Comparison of ENCODE assay signal across 8 cellular contexts in genomic region chr11:5004429-5005274, GRCh38. TPM values are rescaled to one million over a fixed set of nuclear protein-coding genes. Genes with fewer than 3 reads are reported as not detected.
DNase-seq lines count a peak whose midpoint lies in the region; FAIRE-seq and TF ChIP-seq lines count a peak whose summit lies in the region.

No MANE protein-coding gene starts in this region.

- H3K27ac Mint-ChIP-seq in activated CD4-positive, alpha-beta memory T cell treated with anti-CD3 and anti-CD28 coated beads, Interleukin-2, amount 10 ng/mL, durations not matched to agents 7 days and 5 days, result no peak overlapping the region

- no peak overlapping the region for H3K4me3 ChIP-seq in BE2C (ENCODE audit: low read depth, low read length)
- no peak overlapping the region for H3K4me3 ChIP-seq in right atrium auricular region
- H3K4me3 ChIP-seq in small intestine (ENCODE audit: low read depth in 1 of 2, low read length in 2 of 2), result no peak overlapping the region

- H3K27me3 Mint-ChIP-seq in activated CD4-positive, alpha-beta memory T cell treated with anti-CD3 and anti-CD28 coated beads, Interleukin-2, amount 10 ng/mL, durations not matched to agents 7 days and 5 days, result no peaks in the 10 kb centered on the region

- CTCF ChIA-PET in activated CD4-positive, alpha-beta memory T cell treated with anti-CD3 and anti-CD28 coated beads, Interleukin-2, amount 10 ng/mL, durations not matched to agents 7 days and 5 days (lab: Charles Lee), result interaction anchor here (1.6 kb wide), 1 partner anchor 12 kb away, joined by 3 read pairs; no protein-coding TSS in a partner anchor

- no peak overlapping the region for H3K4me3 Mint-ChIP-seq in activated CD4-positive, alpha-beta memory T cell treated with anti-CD3 and anti-CD28 coated beads, Interleukin-2, amount 10 ng/mL, durations not matched to agents 7 days and 5 days

- H3K36me3 ChIP-seq in BE2C (no peaks in the 10 kb centered on the region), right atrium auricular region (no peaks in the 10 kb centered on the region), small intestine (ENCODE audit: control insufficient read depth in 2 of 2, insufficient read depth in 2 of 2, low read length in 2 of 2) (no peaks in the 10 kb centered on the region)

- no peaks in the 10 kb centered on the region for H3K4me1 Mint-ChIP-seq in activated CD4-positive, alpha-beta memory T cell treated with anti-CD3 and anti-CD28 coated beads, Interleukin-2, amount 10 ng/mL, durations not matched to agents 7 days and 5 days

- H3K27me3 ChIP-seq in BE2C, result no peaks in the 10 kb centered on the region
- no peaks in the 10 kb centered on the region for H3K27me3 ChIP-seq in right atrium auricular region
- no peaks in the 10 kb centered on the region for H3K27me3 ChIP-seq in small intestine (ENCODE audit: control insufficient read depth in 2 of 2, insufficient read depth in 2 of 2, low read length in 2 of 2)

- no peaks in the 10 kb centered on the region for H3K9me3 Mint-ChIP-seq in activated CD4-positive, alpha-beta memory T cell treated with anti-CD3 and anti-CD28 coated beads, Interleukin-2, amount 10 ng/mL, durations not matched to agents 7 days and 5 days

- POLR2A ChIA-PET in activated CD4-positive, alpha-beta memory T cell treated with anti-CD3 and anti-CD28 coated beads, Interleukin-2, amount 10 ng/mL, durations not matched to agents 7 days and 5 days (lab: Charles Lee), result no interaction called here

- H3K27ac ChIP-seq in right atrium auricular region (no peak overlapping the region), small intestine (ENCODE audit: low read depth in 1 of 2, low read length in 1 of 2) (no peak overlapping the region)

- H3K4me1 ChIP-seq in BE2C (no peaks in the 10 kb centered on the region), right atrium auricular region (no peaks in the 10 kb centered on the region), small intestine (ENCODE audit: control insufficient read depth in 2 of 2, insufficient read depth in 1 of 2, low read depth in 1 of 2, low read length in 1 of 2) (no peaks in the 10 kb centered on the region)

- H3K36me3 Mint-ChIP-seq in activated CD4-positive, alpha-beta memory T cell treated with anti-CD3 and anti-CD28 coated beads, Interleukin-2, amount 10 ng/mL, durations not matched to agents 7 days and 5 days (ENCODE audit: low read depth), result no peaks in the 10 kb centered on the region

- H3K9me3 ChIP-seq in BE2C, result no peaks in the 10 kb centered on the region
- no peaks in the 10 kb centered on the region for H3K9me3 ChIP-seq in right atrium auricular region
- no peaks in the 10 kb centered on the region for H3K9me3 ChIP-seq in small intestine (ENCODE audit: control insufficient read depth, low read depth)

- DNase-seq in BE2C (peak; percentile 42), GM19239 (ENCODE audit: insufficient read length, low spot score) (no peak), NCI-H2081 treated with DMSO at 0.1 percent for 48 hours (lab: John Stamatoyannopoulos, UW) (peak; percentile 41), right atrium auricular region (ENCODE audit: low spot score) (no peak), small intestine (peak; percentile 35), KG1 (lab: John Stamatoyannopoulos, UW) (no peak), activated gamma-delta T cell (lab: John Stamatoyannopoulos, UW) (no peak)
- peak; percentile 31 for DNase-seq in activated CD4-positive, alpha-beta memory T cell treated with anti-CD3 and anti-CD28 coated beads, Interleukin-2, amount 10 ng/mL, durations not matched to agents 7 days and 5 days

- FAIRE-seq in GM19239 (lab: Jason Lieb, UNC) (peak; percentile 47), small intestine (lab: Jason Lieb, UNC) (no peak)

- TF ChIP-seq CTCF in BE2C (IDR thresholded peaks at IDR 0.05; ENCODE audit: low read depth, low read length) (peak; percentile 44), right atrium auricular region (IDR thresholded peaks at IDR 0.05) (peak; percentile 20 to 70)

- 37 to 39% (median 38%) methylated on average over 6 of the region's 6 CpGs for WGBS in small intestine, 3 donors

RNA-seq across cellular contexts. Expression of gene OR51L1, which starts 10.0 kb away (rescaled TPM):
- not detected for polyA plus RNA-seq in BE2C (2012; ENCODE audit: insufficient read depth, insufficient read length, low read depth)
- not detected for total RNA-seq in activated CD4-positive, alpha-beta memory T cell treated with anti-CD3 and anti-CD28 coated beads, Interleukin-2, amount 10 ng/mL, durations not matched to agents 7 days and 5 days
- total RNA-seq in right atrium auricular region, result not detected
- not detected for polyA plus RNA-seq in small intestine

RNA-seq across cellular contexts. Expression of gene OR52J3, which starts 41.7 kb away (rescaled TPM):
- polyA plus RNA-seq in BE2C (2012; ENCODE audit: insufficient read depth, insufficient read length, low read depth), result not detected
- total RNA-seq in activated CD4-positive, alpha-beta memory T cell treated with anti-CD3 and anti-CD28 coated beads, Interleukin-2, amount 10 ng/mL, durations not matched to agents 7 days and 5 days, result not detected
- not detected for total RNA-seq in right atrium auricular region
- polyA plus RNA-seq in small intestine, result not detected

RNA-seq across cellular contexts. Expression of gene OR51A2, which starts 49.1 kb away (rescaled TPM):
- polyA plus RNA-seq in BE2C (2012; ENCODE audit: insufficient read depth, insufficient read length, low read depth), result not detected
- total RNA-seq in activated CD4-positive, alpha-beta memory T cell treated with anti-CD3 and anti-CD28 coated beads, Interleukin-2, amount 10 ng/mL, durations not matched to agents 7 days and 5 days, result not detected
- total RNA-seq in right atrium auricular region, result not detected
- polyA plus RNA-seq in small intestine, result not detected

RNA-seq across cellular contexts. Expression of gene OR52E2, which starts 54.8 kb away (rescaled TPM):
- polyA plus RNA-seq in BE2C (2012; ENCODE audit: insufficient read depth, insufficient read length, low read depth), result not detected
- total RNA-seq in activated CD4-positive, alpha-beta memory T cell treated with anti-CD3 and anti-CD28 coated beads, Interleukin-2, amount 10 ng/mL, durations not matched to agents 7 days and 5 days, result not detected
- total RNA-seq in right atrium auricular region, result not detected
- not detected for polyA plus RNA-seq in small intestine

RNA-seq across cellular contexts. Expression of gene OR51A4, which starts 57.2 kb away (rescaled TPM):
- not detected for polyA plus RNA-seq in BE2C (2012; ENCODE audit: insufficient read depth, insufficient read length, low read depth)
- total RNA-seq in activated CD4-positive, alpha-beta memory T cell treated with anti-CD3 and anti-CD28 coated beads, Interleukin-2, amount 10 ng/mL, durations not matched to agents 7 days and 5 days, result not detected
- total RNA-seq in right atrium auricular region, result not detected
- polyA plus RNA-seq in small intestine, result not detected

Comparison
In these comparisons a context has a peak if more than half of its experiments do, and no peak if none do; other contexts are left out.
1. DNase-seq: peak in BE2C (single experiment), NCI-H2081 treated with DMSO at 0.1 percent for 48 hours (single experiment), activated CD4-positive, alpha-beta memory T cell treated with anti-CD3 and anti-CD28 coated beads, Interleukin-2, amount 10 ng/mL, durations not matched to agents 7 days and 5 days (single experiment) and small intestine (single experiment); none in GM19239 (single experiment), right atrium auricular region (single experiment), KG1 (single experiment) and activated gamma-delta T cell (single experiment).